In the genomic region with DNA sequence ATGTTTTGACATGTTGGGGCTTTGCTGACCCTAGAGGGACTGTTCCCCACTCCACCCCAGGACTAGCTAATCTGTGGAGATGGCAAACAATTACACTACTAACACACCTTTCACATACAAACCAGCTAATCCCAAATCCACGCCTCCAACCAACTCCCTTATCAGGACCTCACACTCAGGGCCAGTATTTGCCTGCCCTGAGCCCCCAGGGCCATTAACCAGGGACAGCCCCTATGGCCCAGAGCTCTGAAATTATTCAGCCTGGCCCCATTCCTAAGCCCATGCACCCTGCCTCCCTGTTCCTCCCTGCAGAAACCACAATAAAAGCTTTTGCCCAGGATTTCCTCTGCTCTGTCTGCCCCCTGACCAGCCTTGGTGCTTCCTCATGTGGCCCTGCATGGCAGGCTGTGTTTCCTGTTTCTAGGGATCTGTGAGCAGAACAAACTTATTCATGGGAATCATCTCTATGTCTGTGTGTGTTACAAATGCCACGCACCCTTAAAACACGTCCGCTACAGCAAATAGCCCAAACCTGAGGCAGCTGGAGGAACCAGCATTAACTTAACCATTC, we compare ENCODE assay signal across 19 cellular contexts.
DNase-seq lines count a peak whose midpoint lies in the region; ATAC-seq and TF ChIP-seq lines count a peak whose summit lies in the region.
"Had no signal": no experiment of that assay in that cellular context is flagged by ENCODE, and none has a peak within 500 bp of the region (broad histone marks: within the 10 kb centered on the region; RNA-seq: fewer than 3 reads in every experiment).

No MANE protein-coding gene starts in this region.

- H3K4me1 ChIP-seq in BLaER1 (peaks cover 45% of the 10 kb centered on the region), endodermal cell (ENCODE audit: control insufficient read depth, insufficient read depth, low read length) (peaks cover 3% of the 10 kb centered on the region), neural progenitor cell (peaks cover 26% of the 10 kb centered on the region)

- H3K9ac ChIP-seq in BLaER1, result no peak overlapping the region
- H3K9ac ChIP-seq in endodermal cell (ENCODE audit: extremely low read depth, low read length, poor library complexity, severe bottlenecking), result no peak overlapping the region
- H3K9ac ChIP-seq in neural progenitor cell, result no peak overlapping the region
- H3K9ac ChIP-seq: SK-N-SH had no signal

- H3K9me3 ChIP-seq in BLaER1 (no peaks in the 10 kb centered on the region), endodermal cell (ENCODE audit: control insufficient read depth, low read length) (no peaks in the 10 kb centered on the region), neural progenitor cell (ENCODE audit: low read depth) (no peaks in the 10 kb centered on the region)
- H3K9me3 ChIP-seq: SK-N-SH had no signal

- no peak overlapping the region for H3K27ac ChIP-seq in BLaER1
- no peak overlapping the region for H3K27ac ChIP-seq in endodermal cell (ENCODE audit: low read depth, low read length)
- no peak overlapping the region for H3K27ac ChIP-seq in neural progenitor cell

- peaks cover 3% of the 10 kb centered on the region for H3F3A ChIP-seq in neural progenitor cell (ENCODE audit: low read depth)

- H3K4me2 ChIP-seq in BLaER1 (peak overlapping the region; percentile 33), neural progenitor cell (no peak overlapping the region)
- H3K4me2 ChIP-seq: SK-N-SH had no signal

- H3K4me3 Mint-ChIP-seq in endodermal cell (no peak overlapping the region), neural progenitor cell (no peak overlapping the region)
- H3K4me3 Mint-ChIP-seq: B cell; CD4-positive, alpha-beta memory T cell had no signal

- WGBS in endodermal cell (ENCODE audit: insufficient coverage in 1 of 2, insufficient read length in 1 of 2), 2 experiments, result 88 to 100% methylated on average over 2 to 4 of the region's 4 CpGs

- DNase-seq in Kasumi-1 (lab: John Stamatoyannopoulos, UW), result peak; percentile 44 to 51
- DNase-seq in endodermal cell, result no peak
- no peak for DNase-seq in neural progenitor cell (ENCODE audit: low spot score)
- no peak for DNase-seq in NCI-H748 treated with DMSO at 0.1 percent for 48 hours (lab: John Stamatoyannopoulos, UW)
- DNase-seq in NCI-H1436 (lab: John Stamatoyannopoulos, UW), result no peak
- DNase-seq: CD4-positive, alpha-beta memory T cell; GOT3; MV-4-11; NCI-H1417; NCI-H187 treated with DMSO at 0.1 percent for 48 hours; NCI-H2227 treated with DMSO at 0.1 percent for 48 hours; NCI-H510A treated with DMSO at 0.1 percent for 48 hours; NCI-H82; SHP77; SK-N-SH had no signal

- no peak overlapping the region for H3K27ac Mint-ChIP-seq in endodermal cell
- peak overlapping the region; percentile 26 for H3K27ac Mint-ChIP-seq in neural progenitor cell
- H3K27ac Mint-ChIP-seq: B cell; CD4-positive, alpha-beta memory T cell had no signal

- H3K79me2 ChIP-seq in neural progenitor cell (ENCODE audit: low read depth), result no peaks in the 10 kb centered on the region

- H2AFZ ChIP-seq in neural progenitor cell (replicated peaks), result peak overlapping the region; percentile 4

- H3K36me3 Mint-ChIP-seq in endodermal cell (ENCODE audit: low read depth) (no peaks in the 10 kb centered on the region), neural progenitor cell (no peaks in the 10 kb centered on the region)
- H3K36me3 Mint-ChIP-seq: CD4-positive, alpha-beta memory T cell had no signal

- peaks cover 36% of the 10 kb centered on the region for H3K4me1 Mint-ChIP-seq in endodermal cell
- H3K4me1 Mint-ChIP-seq in neural progenitor cell, result peaks cover 36% of the 10 kb centered on the region
- H3K4me1 Mint-ChIP-seq: B cell had no signal

- H3K9me3 Mint-ChIP-seq in endodermal cell (no peaks in the 10 kb centered on the region), neural progenitor cell (no peaks in the 10 kb centered on the region)
- H3K9me3 Mint-ChIP-seq: CD4-positive, alpha-beta memory T cell had no signal

- H3K36me3 ChIP-seq in BLaER1 (no peaks in the 10 kb centered on the region), endodermal cell (ENCODE audit: control insufficient read depth, insufficient read depth, low read length) (no peaks in the 10 kb centered on the region), neural progenitor cell (no peaks in the 10 kb centered on the region)

- H3K27me3 Mint-ChIP-seq in endodermal cell (ENCODE audit: insufficient read depth) (no peaks in the 10 kb centered on the region), neural progenitor cell (ENCODE audit: insufficient read depth, low read depth) (no peaks in the 10 kb centered on the region)

- H3K27me3 ChIP-seq in BLaER1 (no peaks in the 10 kb centered on the region), endodermal cell (ENCODE audit: control insufficient read depth, insufficient read depth, low read length, poor library complexity, severe bottlenecking) (no peaks in the 10 kb centered on the region), neural progenitor cell (no peaks in the 10 kb centered on the region)

- H4K20me1 ChIP-seq in BLaER1, result no peaks in the 10 kb centered on the region
- H4K20me1 ChIP-seq in neural progenitor cell (ENCODE audit: low read depth), result no peaks in the 10 kb centered on the region

- TF ChIP-seq CTCF in endodermal cell (conservative IDR thresholded peaks at IDR 0.05), result peak; percentile 15
- TF ChIP-seq CTCF in neural progenitor cell (IDR thresholded peaks at IDR 0.05), result no peak

- H3K4me3 ChIP-seq in BLaER1, result no peak overlapping the region
- no peak overlapping the region for H3K4me3 ChIP-seq in endodermal cell (ENCODE audit: low read length)
- no peak overlapping the region for H3K4me3 ChIP-seq in neural progenitor cell

- ATAC-seq in GM18858 (IDR thresholded peaks at IDR 0.05; ENCODE audit: unreplicated experiment) (no peak), HG03175 (IDR thresholded peaks at IDR 0.05; ENCODE audit: unreplicated experiment) (no peak)

Comparison
In these comparisons a context has a peak if more than half of its experiments do, and no peak if none do; other contexts are left out.
1. DNase-seq: peak in Kasumi-1 (2 of 2); none in endodermal cell (single experiment), neural progenitor cell (single experiment), NCI-H748 treated with DMSO at 0.1 percent for 48 hours (single experiment) and NCI-H1436 (single experiment).